ENCODE assay signal across 10 cellular contexts in the genomic region with DNA sequence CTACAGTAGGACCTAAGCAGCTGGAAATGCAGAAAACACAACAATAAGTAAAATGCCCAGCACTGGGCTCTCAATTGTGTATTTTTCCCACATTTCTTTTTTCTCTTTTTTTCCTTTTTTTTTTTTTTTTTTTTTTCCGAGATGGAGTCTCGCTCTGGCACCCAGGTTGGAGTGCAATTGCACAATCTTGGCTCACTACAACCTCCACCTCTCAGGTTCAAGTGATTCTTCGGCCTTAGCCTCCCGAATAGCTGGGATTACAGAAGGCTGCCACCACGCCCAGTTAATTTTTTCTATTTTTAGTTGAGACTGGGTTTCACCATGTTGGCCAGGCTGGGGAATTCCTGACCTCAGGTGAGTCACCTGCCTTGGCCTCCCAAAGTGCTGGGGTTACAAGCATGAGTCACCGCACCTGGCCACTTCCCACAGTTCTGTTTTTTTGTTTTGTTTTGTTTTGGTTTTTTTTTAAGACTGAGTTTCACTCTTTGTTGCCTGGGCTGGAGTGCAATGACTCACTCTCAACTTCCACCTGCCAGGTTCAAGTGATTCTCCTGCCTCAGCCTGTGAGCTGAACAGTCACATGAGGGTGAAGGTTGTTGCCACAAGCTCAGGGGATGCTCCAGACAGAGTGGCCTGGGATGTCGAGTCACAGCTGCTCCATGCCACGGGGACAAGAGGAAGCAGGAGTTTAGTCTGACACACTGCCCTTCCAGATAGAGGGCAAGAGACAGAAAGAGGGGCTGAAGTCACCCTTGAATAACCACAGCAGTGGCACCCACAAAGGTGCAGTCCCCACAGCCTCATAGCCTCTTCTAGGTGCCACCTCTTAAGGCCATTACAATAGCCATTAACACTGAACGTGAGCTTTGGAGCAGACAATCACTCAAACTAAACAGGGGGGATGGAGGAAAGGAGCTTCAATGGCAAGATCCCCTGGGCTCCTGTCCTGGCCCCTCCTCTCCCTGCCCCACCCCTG. TPM values are rescaled to one million over a fixed set of nuclear protein-coding genes. Genes with fewer than 3 reads are reported as not detected.
DNase-seq lines count a peak whose midpoint lies in the region; ATAC-seq, FAIRE-seq and TF ChIP-seq lines count a peak whose summit lies in the region.
"Not testable (repeated sequence)": the region's sequence is repeated elsewhere in the genome, so short reads cannot be mapped to it uniquely, and the experiment has no call there.
"Had no signal": no experiment of that assay in that cellular context is flagged by ENCODE, and none has a peak within 500 bp of the region (broad histone marks: within the 10 kb centered on the region; RNA-seq: fewer than 3 reads in every experiment).

No MANE protein-coding gene starts in this region.

- H3K4me3 ChIP-seq in A549; KMS-11 (IDR thresholded peaks at IDR 0.05; ENCODE audit: insufficient read depth, low read depth, low read length); fibroblast of the aortic adventitia (ENCODE audit: low read depth, low read length): not testable (repeated sequence)

- not testable (repeated sequence) for ATAC-seq in A549
- ATAC-seq in GM18909 (IDR thresholded peaks at IDR 0.05; ENCODE audit: poor library complexity, unreplicated experiment) = peak; percentile 69
- peak; percentile 60 for ATAC-seq in HG02852 (IDR thresholded peaks at IDR 0.05; ENCODE audit: unreplicated experiment)

- H2AFZ ChIP-seq in KMS-11 (ENCODE audit: low read depth) = not testable (repeated sequence)

- H3K9ac ChIP-seq in KMS-11 = not testable (repeated sequence)

- H3K27ac ChIP-seq in A549 = not testable (repeated sequence)
- H3K27ac ChIP-seq in KMS-11 = peak overlapping the region; percentile 66

- CTCF ChIA-PET in A549 (lab: Yijun Ruan, JAX) = interaction anchor here (0.6 to 1.2 kb wide), 3 partner anchors 20 to 219 kb away, joined by 3 to 6 read pairs (median 3); no protein-coding TSS in a partner anchor

- POLR2A ChIA-PET in A549 (lab: Yijun Ruan, JAX) = interaction anchor here (0.7 kb wide), 1 partner anchor 113 kb away, joined by 18 read pairs; a partner anchor contains a TSS

- TF ChIP-seq POLR2A in A549 (IDR thresholded peaks at IDR 0.05; ENCODE audit: low read length) = not testable (repeated sequence)

- H3K4me1 ChIP-seq in A549 = peaks cover 13% of the 10 kb centered on the region; the same call in 2 of the 3 replicates
- not testable (repeated sequence) for H3K4me1 ChIP-seq in KMS-11 (ENCODE audit: low read depth, poor library complexity, severe bottlenecking)

- TF ChIP-seq CTCF in A549 (IDR thresholded peaks at IDR 0.05); KMS-11 (conservative IDR thresholded peaks at IDR 0.05; ENCODE audit: low read depth, low read length); fibroblast of the aortic adventitia (IDR thresholded peaks at IDR 0.05; ENCODE audit: insufficient read depth, low read length): not testable (repeated sequence)

- not testable (repeated sequence) for FAIRE-seq in A549 (lab: Jason Lieb, UNC)

- 40% methylated on average over 7 of the region's 9 CpGs for WGBS in A549 (ENCODE audit: missing lambda C conversion rate)

- not testable (repeated sequence) for H3K9me3 ChIP-seq in A549

- peak in 1 of 2 experiments; percentile 64 for DNase-seq in A549 (ENCODE audit: low read depth in 1 of 2, low spot score in 1 of 2)
- peak; percentile 97 for DNase-seq in SW480 (ENCODE audit: low spot score)
- peak; percentile 76 for DNase-seq in activated T-helper 1 cell treated with Interleukin-2 at 50 U/mL for 16 hours (ENCODE audit: low read depth)
- peak; percentile 3 for DNase-seq in fibroblast of the aortic adventitia (ENCODE audit: low read depth)
- peak in 3 of 4 experiments; percentile 43 to 78 (median 70) for DNase-seq in stimulated activated CD4-positive, alpha-beta T cell treated with anti-CD3 and anti-CD28 coated beads, Interleukin-1b, Interleukin-23, amount 100 ng/mL, for 24 hours (ENCODE audit: low read depth in 4 of 4, low spot score in 1 of 4)

- peak overlapping the region; percentile 21; the same call in 1 of the 3 replicates for H3K4me2 ChIP-seq in A549
- peak overlapping the region; percentile 13; the same call in 1 of the 2 replicates for H3K4me2 ChIP-seq in KMS-11

- not testable (repeated sequence) for H3K79me2 ChIP-seq in KMS-11 (ENCODE audit: insufficient read depth, low read depth)

- peak in 1 of 2 experiments; percentile 30; a peak in 1 of 5 replicates for TF ChIP-seq EP300 in A549 (IDR thresholded peaks at IDR 0.05)

- H4K20me1 ChIP-seq in KMS-11 (ENCODE audit: insufficient read depth) = not testable (repeated sequence)

- H3K27me3 ChIP-seq in KMS-11 (ENCODE audit: insufficient read depth, low read depth) = not testable (repeated sequence)

- not testable (repeated sequence) for H3K36me3 ChIP-seq in KMS-11 (ENCODE audit: insufficient read depth)

- not testable (repeated sequence) for TF ChIP-seq RAD21 in A549 (conservative IDR thresholded peaks at IDR 0.05 in 1 of 2, IDR thresholded peaks at IDR 0.05 in 1 of 2)

TF ChIP-seq in A549, 52 proteins besides CTCF, POLR2A, EP300 and RAD21:
- TF ChIP-seq FOSL2 (IDR thresholded peaks at IDR 0.05) (0 out of 2 replicates have a peak, but pooled peaks have one; percentile 34), FOSL2 (CRISPR knock-in tag; IDR thresholded peaks at IDR 0.05) (peak; percentile 87), CEBPB (IDR thresholded peaks at IDR 0.05) (peak in 1 of 2 experiments; percentile 22; a peak in 1 of 4 replicates)
TF ChIP-seq in A549: peak in this region for 2; not testable (repeated sequence) for 50.

RNA-seq across cellular contexts. Expression of a gene that starts 2.9 kb away (rescaled TPM):
- polyA plus RNA-seq in A549 (2011; rRNA removed) = 14.7 and 16.7 TPM in 2 replicates
- 17.7 and 18.8 TPM in 2 replicates for polyA plus RNA-seq in A549 (2012; cell fraction: cytosol; rRNA removed)
- polyA plus RNA-seq in A549 (2012; cell fraction: nucleus; rRNA removed) = 23.5 and 30.0 TPM in 2 replicates
- 17.9 to 19.6 TPM (median 19.1 TPM) in 3 replicates for polyA plus RNA-seq in A549 (2017; fragmentation: RNase III; extraction: RNeasy Plus Mini Kit Qiagen cat#74134 plus additional on column Dnase treatment)
- 14.1 and 17.4 TPM in 2 replicates for polyA minus RNA-seq in A549 (2011; rRNA and poly(A)+ RNA removed)
- 0.90 and 6.8 TPM in 2 replicates for total RNA-seq in fibroblast of the aortic adventitia (ENCODE audit: low replicate concordance)

RNA-seq across cellular contexts. Expression of a gene that starts 27.7 kb away (rescaled TPM):
- polyA plus RNA-seq in A549 (2011; rRNA removed) (not detected in 2 replicates), A549 (2017; fragmentation: RNase III; extraction: RNeasy Plus Mini Kit Qiagen cat#74134 plus additional on column Dnase treatment) (not detected in 3 replicates)
- polyA plus RNA-seq in A549 (2012; cell fraction: cytosol; rRNA removed) = not detected in 2 replicates
- polyA plus RNA-seq in A549 (2012; cell fraction: nucleus; rRNA removed) = not detected in 2 replicates
- polyA minus RNA-seq in A549 (2011; rRNA and poly(A)+ RNA removed) = not detected in 2 replicates
- total RNA-seq in fibroblast of the aortic adventitia (ENCODE audit: low replicate concordance) = not detected in 2 replicates
- total RNA-seq: NCI-H460, WTC11 had no signal

RNA-seq across cellular contexts. Expression of a gene that starts 29.0 kb away (rescaled TPM):
- 15.1 and 22.2 TPM in 2 replicates for polyA plus RNA-seq in A549 (2011; rRNA removed)
- 8.4 and 10.6 TPM in 2 replicates for polyA plus RNA-seq in A549 (2012; cell fraction: cytosol; rRNA removed)
- polyA plus RNA-seq in A549 (2012; cell fraction: nucleus; rRNA removed) = 9.4 and 10.2 TPM in 2 replicates
- 29.3 to 31.7 TPM (median 31.1 TPM) in 3 replicates for polyA plus RNA-seq in A549 (2017; fragmentation: RNase III; extraction: RNeasy Plus Mini Kit Qiagen cat#74134 plus additional on column Dnase treatment)
- 14.1 and 21.0 TPM in 2 replicates for polyA minus RNA-seq in A549 (2011; rRNA and poly(A)+ RNA removed)
- total RNA-seq in fibroblast of the aortic adventitia (ENCODE audit: low replicate concordance) = 5.2 and 18.9 TPM in 2 replicates

RNA-seq across cellular contexts. Expression of a gene that starts 35.9 kb away (rescaled TPM):
- 0.66 and 0.67 TPM in 2 replicates for polyA plus RNA-seq in A549 (2011; rRNA removed)
- 0.09 and 0.26 TPM in 2 replicates for polyA plus RNA-seq in A549 (2012; cell fraction: cytosol; rRNA removed)
- polyA plus RNA-seq in A549 (2012; cell fraction: nucleus; rRNA removed) = 1.2 and 1.5 TPM in 2 replicates
- 0.29 to 0.33 TPM (median 0.30 TPM) in 3 replicates for polyA plus RNA-seq in A549 (2017; fragmentation: RNase III; extraction: RNeasy Plus Mini Kit Qiagen cat#74134 plus additional on column Dnase treatment)
- not detected in 2 replicates for polyA minus RNA-seq in A549 (2011; rRNA and poly(A)+ RNA removed)
- total RNA-seq in fibroblast of the aortic adventitia (ENCODE audit: low replicate concordance) = 0.49 and 0.90 TPM in 2 replicates

RNA-seq across cellular contexts. Expression of a gene that starts 55.6 kb away (rescaled TPM):
- polyA plus RNA-seq in A549 (2011; rRNA removed) (2.9 and 4.0 TPM in 2 replicates), A549 (2017; fragmentation: RNase III; extraction: RNeasy Plus Mini Kit Qiagen cat#74134 plus additional on column Dnase treatment) (3.3 to 4.3 TPM (median 4.3 TPM) in 3 replicates)
- polyA plus RNA-seq in A549 (2012; cell fraction: cytosol; rRNA removed) = 2.3 and 2.4 TPM in 2 replicates
- 1.5 and 1.6 TPM in 2 replicates for polyA plus RNA-seq in A549 (2012; cell fraction: nucleus; rRNA removed)
- 4.8 and 10.3 TPM in 2 replicates for polyA minus RNA-seq in A549 (2011; rRNA and poly(A)+ RNA removed)
- 1.3 and 4.3 TPM in 2 replicates for total RNA-seq in fibroblast of the aortic adventitia (ENCODE audit: low replicate concordance)
